In genomic region chr3:113606539-113607218, GRCh38 we compare ENCODE assay signal across 8 cellular contexts.
DNase-seq lines count a peak whose midpoint lies in the region; ATAC-seq and TF ChIP-seq lines count a peak whose summit lies in the region.

No MANE protein-coding gene starts in this region.

- H3K4me3 ChIP-seq in GM06990 (replicated peaks; ENCODE audit: low read depth, low read length), result no peak overlapping the region
- H3K4me3 ChIP-seq in HUES64 (ENCODE audit: low read length), result no peak overlapping the region

- 45% methylated on average over 8 of the region's 8 CpGs for WGBS in HUES64

- H3K27me3 Mint-ChIP-seq in stimulated activated memory B cell treated with anti-CD40 and anti-IgM and Interleukin-4, amounts not matched to agents 10 μg/mL and 1 μg/mL and 100 μg/mL, for 72 hours, result no peaks in the 10 kb centered on the region

- H3K4me3 Mint-ChIP-seq in stimulated activated memory B cell treated with anti-CD40 and anti-IgM and Interleukin-4, amounts not matched to agents 10 μg/mL and 1 μg/mL and 100 μg/mL, for 72 hours, result peak overlapping the region; percentile 59

- H3K9ac ChIP-seq in HUES64 (ENCODE audit: low read depth, low read length), result no peak overlapping the region

- intact Hi-C loops in Right ventricle myocardium inferior (cut with DNase I), result no loop called here

- peaks cover 16% of the 10 kb centered on the region for H3K4me1 ChIP-seq in HUES64 (ENCODE audit: insufficient read depth, low read length)

- no peaks in the 10 kb centered on the region for H3K9me3 Mint-ChIP-seq in stimulated activated memory B cell treated with anti-CD40 and anti-IgM and Interleukin-4, amounts not matched to agents 10 μg/mL and 1 μg/mL and 100 μg/mL, for 72 hours

- peak overlapping the region; percentile 81; the same call in 1 of the 2 replicates for H3K27ac ChIP-seq in HUES64 (ENCODE audit: low read depth, low read length)

- peaks cover 60% of the 10 kb centered on the region for H3K36me3 Mint-ChIP-seq in stimulated activated memory B cell treated with anti-CD40 and anti-IgM and Interleukin-4, amounts not matched to agents 10 μg/mL and 1 μg/mL and 100 μg/mL, for 72 hours

- DNase-seq in GM06990 (ENCODE audit: extremely low read depth, insufficient read length) (peak; percentile 41), Right ventricle myocardium inferior (ENCODE audit: missing footprints) (no peak), NCI-H2107 (lab: John Stamatoyannopoulos, UW) (no peak), NCI-H1048 (lab: John Stamatoyannopoulos, UW) (no peak)
- peak; percentile 65 for DNase-seq in activated effector memory CD4-positive, alpha-beta T cell treated with anti-CD3 and anti-CD28 coated beads, Interleukin-2, amount 50 U/mL, for 16 hours

- TF ChIP-seq CTCF in GM06990 (IDR thresholded peaks at IDR 0.05; ENCODE audit: insufficient read depth, low read length, poor library complexity, severe bottlenecking), result no peak

- peak overlapping the region; percentile 92 for H3K27ac Mint-ChIP-seq in stimulated activated memory B cell treated with anti-CD40 and anti-IgM and Interleukin-4, amounts not matched to agents 10 μg/mL and 1 μg/mL and 100 μg/mL, for 72 hours

- peak; percentile 99 for ATAC-seq in GM21528 (IDR thresholded peaks at IDR 0.05; ENCODE audit: low FRiP score, unreplicated experiment)
- peak; percentile 99 for ATAC-seq in stimulated activated memory B cell treated with anti-CD40 and anti-IgM and Interleukin-4, amounts not matched to agents 10 μg/mL and 1 μg/mL and 100 μg/mL, for 72 hours
- ATAC-seq in Right ventricle myocardium inferior, result no peak

- peaks cover 26% of the 10 kb centered on the region for H3K4me1 Mint-ChIP-seq in stimulated activated memory B cell treated with anti-CD40 and anti-IgM and Interleukin-4, amounts not matched to agents 10 μg/mL and 1 μg/mL and 100 μg/mL, for 72 hours

- no peaks in the 10 kb centered on the region for H3K27me3 ChIP-seq in GM06990 (replicated peaks; ENCODE audit: control insufficient read depth, insufficient read depth, low read length)
- H3K27me3 ChIP-seq in HUES64 (ENCODE audit: insufficient read depth, low read length), result no peaks in the 10 kb centered on the region

- no peaks in the 10 kb centered on the region for H3K9me3 ChIP-seq in HUES64 (ENCODE audit: insufficient read depth, low read depth, low read length)

- H3K36me3 ChIP-seq in GM06990 (ENCODE audit: control insufficient read depth, insufficient read depth, low read length), result peaks cover 23% of the 10 kb centered on the region
- no peaks in the 10 kb centered on the region for H3K36me3 ChIP-seq in HUES64 (ENCODE audit: insufficient read depth, low read length)

Comparison
In these comparisons a context has a peak if more than half of its experiments do, and no peak if none do; other contexts are left out.
1. DNase-seq: peak in GM06990 (single experiment) and activated effector memory CD4-positive, alpha-beta T cell treated with anti-CD3 and anti-CD28 coated beads, Interleukin-2, amount 50 U/mL, for 16 hours (single experiment); none in Right ventricle myocardium inferior (single experiment), NCI-H2107 (single experiment) and NCI-H1048 (single experiment).